Comparison of ENCODE assay signal across 9 cellular contexts in genomic region chr3:161914703-161915102, GRCh38.
A peak's percentile ranks its signal among the peaks of the same experiment; 100 is the strongest.
DNase-seq lines count a peak whose midpoint lies in the region; ATAC-seq and TF ChIP-seq lines count a peak whose summit lies in the region.
"Had no signal": no experiment of that assay in that cellular context is flagged by ENCODE, and none has a peak within 500 bp of the region (broad histone marks: within the 10 kb centered on the region; RNA-seq: fewer than 3 reads in every experiment).

No MANE protein-coding gene starts in this region.

- H3K36me3 ChIP-seq in OCI-LY1 (ENCODE audit: insufficient read depth, low read length) (no peaks in the 10 kb centered on the region), ovary (no peaks in the 10 kb centered on the region)

- no peaks in the 10 kb centered on the region for H3K79me2 ChIP-seq in OCI-LY1 (ENCODE audit: insufficient read depth, low read length)

- WGBS in ovary, 3 donors = 3 to 10% (median 6%) methylated on average over 8 of the region's 8 CpGs

- peak; percentile 86 for DNase-seq in HCEC 1CT
- peak; percentile 84 for DNase-seq in fibroblast of mammary gland (ENCODE audit: low read depth)
- DNase-seq in ovary = peak in 4 of 5 donors; percentile 21 to 35 (median 28)
- DNase-seq in LoVo (ENCODE audit: low spot score) = no peak

- H3K9me3 ChIP-seq in OCI-LY1 (ENCODE audit: low read length) = no peaks in the 10 kb centered on the region
- H3K9me3 ChIP-seq in ovary = no peaks in the 10 kb centered on the region

- no peak for ATAC-seq in activated CD4-positive, CD25-positive, alpha-beta regulatory T cell treated with anti-CD3 and anti-CD28 coated beads, Interleukin-2, amount 50 U/mL, for 24 hours
- ATAC-seq in HG03039 (IDR thresholded peaks at IDR 0.05; ENCODE audit: unreplicated experiment) (no peak), GM18870 (IDR thresholded peaks at IDR 0.05; ENCODE audit: unreplicated experiment) (no peak)
- ATAC-seq: left colon had no signal

- no peak for TF ChIP-seq POLR2A in ovary (IDR thresholded peaks at IDR 0.05)

- intact Hi-C loops in ovary (cut with DNase I) = no loop called here

- no peak overlapping the region for H3K4me2 ChIP-seq in OCI-LY1 (ENCODE audit: low read length)

- TF ChIP-seq EP300 in ovary (IDR thresholded peaks at IDR 0.05) = no peak

- H3K9me2 ChIP-seq in OCI-LY1 (ENCODE audit: low read depth, low read length) = no peaks in the 10 kb centered on the region

- no peaks in the 10 kb centered on the region for H3F3A ChIP-seq in OCI-LY1 (ENCODE audit: insufficient read depth, low read length)

- TF ChIP-seq CTCF in OCI-LY1 (IDR thresholded peaks at IDR 0.05; ENCODE audit: low read length) (peak; percentile 33; the same call in 1 of the 2 replicates), fibroblast of mammary gland (conservative IDR thresholded peaks at IDR 0.05; ENCODE audit: control insufficient read depth, insufficient read depth, low read depth, low read length) (peak; percentile 69), ovary (IDR thresholded peaks at IDR 0.05) (peak in 1 of 3 donors; percentile 11)

- H3K4me3 ChIP-seq in OCI-LY1 (ENCODE audit: low read depth, low read length, poor library complexity, severe bottlenecking) (no peak overlapping the region), fibroblast of mammary gland (ENCODE audit: control insufficient read depth, low read depth, low read length) (no peak overlapping the region), ovary (no peak overlapping the region)

- H4K20me1 ChIP-seq in OCI-LY1 (ENCODE audit: insufficient read depth, low read length) = no peaks in the 10 kb centered on the region

- no peaks in the 10 kb centered on the region for H3K4me1 ChIP-seq in OCI-LY1 (ENCODE audit: insufficient read depth, low read length, severe bottlenecking)
- no peaks in the 10 kb centered on the region for H3K4me1 ChIP-seq in ovary (ENCODE audit: insufficient read depth)

- H3K27ac ChIP-seq in OCI-LY1 (ENCODE audit: low read depth, low read length, poor library complexity, severe bottlenecking) (no peak overlapping the region), ovary (no peak overlapping the region)

- H3K27me3 ChIP-seq in OCI-LY1 (ENCODE audit: insufficient read depth, low read length) = no peaks in the 10 kb centered on the region
- H3K27me3 ChIP-seq in ovary = no peaks in the 10 kb centered on the region

- no peak overlapping the region for H3K9ac ChIP-seq in OCI-LY1 (ENCODE audit: low read length)

- H2AFZ ChIP-seq in OCI-LY1 (ENCODE audit: low read length) = no peak overlapping the region
